3 cellular contexts compared by ENCODE assay signal in the genomic region with DNA sequence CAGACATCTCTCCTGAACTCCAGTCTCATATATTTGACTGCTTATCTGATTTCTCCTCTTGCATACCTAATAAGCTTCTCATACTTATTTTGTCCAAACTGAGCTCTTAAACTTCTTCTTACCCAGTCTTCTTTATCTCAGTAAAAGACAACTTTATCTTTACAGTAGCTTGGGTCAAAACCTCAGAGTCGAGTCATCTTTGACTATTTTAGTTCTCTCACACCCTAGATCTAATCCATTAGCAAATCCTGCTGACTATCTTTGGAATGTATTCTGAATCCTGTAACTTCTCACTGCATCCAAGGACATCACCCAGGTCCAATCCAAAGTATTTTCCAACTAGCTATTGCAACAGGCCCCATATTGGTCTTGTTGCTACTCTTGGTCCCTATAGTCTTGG.
TF ChIP-seq lines count a peak whose summit lies in the region.

No MANE protein-coding gene starts in this region.

TF ChIP-seq in A549, 52 proteins besides CTCF, POLR2A, EP300 and RAD21:
- TF ChIP-seq TFCP2L1 (CRISPR knock-in tag; IDR thresholded peaks at IDR 0.05) (no peak), SREBF2 (IDR thresholded peaks at IDR 0.05) (no peak)
- TF ChIP-seq, protein P1, sequence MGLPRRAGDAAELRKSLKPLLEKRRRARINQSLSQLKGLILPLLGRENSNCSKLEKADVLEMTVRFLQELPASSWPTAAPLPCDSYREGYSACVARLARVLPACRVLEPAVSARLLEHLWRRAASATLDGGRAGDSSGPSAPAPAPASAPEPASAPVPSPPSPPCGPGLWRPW (IDR thresholded peaks at IDR 0.05), result 0 out of 2 replicates have a peak, but pooled peaks have one; percentile 5
- TF ChIP-seq, protein P2, sequence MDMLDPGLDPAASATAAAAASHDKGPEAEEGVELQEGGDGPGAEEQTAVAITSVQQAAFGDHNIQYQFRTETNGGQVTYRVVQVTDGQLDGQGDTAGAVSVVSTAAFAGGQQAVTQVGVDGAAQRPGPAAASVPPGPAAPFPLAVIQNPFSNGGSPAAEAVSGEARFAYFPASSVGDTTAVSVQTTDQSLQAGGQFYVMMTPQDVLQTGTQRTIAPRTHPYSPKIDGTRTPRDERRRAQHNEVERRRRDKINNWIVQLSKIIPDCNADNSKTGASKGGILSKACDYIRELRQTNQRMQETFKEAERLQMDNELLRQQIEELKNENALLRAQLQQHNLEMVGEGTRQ (IDR thresholded peaks at IDR 0.05), result no peak

TF ChIP-seq in IMR-90, 13 proteins besides CTCF, POLR2A, EP300 and RAD21:
- no peak for TF ChIP-seq MAFK (IDR thresholded peaks at IDR 0.05; ENCODE audit: low read depth, low read length)

TF ChIP-seq in K562, 482 proteins besides CTCF, POLR2A, EP300 and RAD21:
- TF ChIP-seq ZFX (CRISPR knock-in tag; IDR thresholded peaks at IDR 0.05) (no peak), MEIS2 (IDR thresholded peaks at IDR 0.05; ENCODE audit: partially characterized antibody) (no peak), ZNF133 (CRISPR knock-in tag; IDR thresholded peaks at IDR 0.05) (no peak), FOSL1 (tag; conservative IDR thresholded peaks at IDR 0.05) (peak; percentile 59), NONO (IDR thresholded peaks at IDR 0.05; ENCODE audit: low read depth in 2 of 2, low read length in 1 of 2) (no peak), POLR2AphosphoS5 (IDR thresholded peaks at IDR 0.05; ENCODE audit: control insufficient read depth, insufficient read depth, low read depth, low read length) (no peak)
- TF ChIP-seq, protein P3, sequence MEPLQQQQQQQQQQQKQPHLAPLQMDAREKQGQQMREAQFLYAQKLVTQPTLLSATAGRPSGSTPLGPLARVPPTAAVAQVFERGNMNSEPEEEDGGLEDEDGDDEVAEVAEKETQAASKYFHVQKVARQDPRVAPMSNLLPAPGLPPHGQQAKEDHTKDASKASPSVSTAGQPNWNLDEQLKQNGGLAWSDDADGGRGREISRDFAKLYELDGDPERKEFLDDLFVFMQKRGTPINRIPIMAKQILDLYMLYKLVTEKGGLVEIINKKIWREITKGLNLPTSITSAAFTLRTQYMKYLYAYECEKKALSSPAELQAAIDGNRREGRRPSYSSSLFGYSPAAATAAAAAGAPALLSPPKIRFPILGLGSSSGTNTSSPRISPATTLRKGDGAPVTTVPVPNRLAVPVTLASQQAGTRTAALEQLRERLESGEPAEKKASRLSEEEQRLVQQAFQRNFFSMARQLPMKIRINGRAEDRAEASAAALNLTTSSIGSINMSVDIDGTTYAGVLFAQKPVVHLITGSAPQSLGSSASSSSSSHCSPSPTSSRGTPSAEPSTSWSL (CRISPR knock-in tag; IDR thresholded peaks at IDR 0.05; ENCODE audit: borderline replicate concordance), result no peak
- TF ChIP-seq, protein P4, sequence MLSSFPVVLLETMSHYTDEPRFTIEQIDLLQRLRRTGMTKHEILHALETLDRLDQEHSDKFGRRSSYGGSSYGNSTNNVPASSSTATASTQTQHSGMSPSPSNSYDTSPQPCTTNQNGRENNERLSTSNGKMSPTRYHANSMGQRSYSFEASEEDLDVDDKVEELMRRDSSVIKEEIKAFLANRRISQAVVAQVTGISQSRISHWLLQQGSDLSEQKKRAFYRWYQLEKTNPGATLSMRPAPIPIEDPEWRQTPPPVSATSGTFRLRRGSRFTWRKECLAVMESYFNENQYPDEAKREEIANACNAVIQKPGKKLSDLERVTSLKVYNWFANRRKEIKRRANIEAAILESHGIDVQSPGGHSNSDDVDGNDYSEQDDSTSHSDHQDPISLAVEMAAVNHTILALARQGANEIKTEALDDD (IDR thresholded peaks at IDR 0.05), result peak; percentile 62
